In genomic region chr14:72754949-72755348, GRCh38 we compare ENCODE assay signal across 22 cellular contexts.
"Had no signal": no experiment of that assay in that cellular context is flagged by ENCODE, and none has a peak within 500 bp of the region (broad histone marks: within the 10 kb centered on the region; RNA-seq: fewer than 3 reads in every experiment).

No MANE protein-coding gene starts in this region.

- DNase-seq: hypothalamus; immature natural killer cell; kidney; left colon; left lung; lower lobe of right lung; mesendoderm; naive thymus-derived CD4-positive, alpha-beta T cell; right lobe of liver; stimulated activated CD4-positive, alpha-beta T cell treated with anti-CD3 and anti-CD28 coated beads, Interleukin-1b, Interleukin-23, amount 100 ng/mL, for 48 hours; stimulated activated CD4-positive, alpha-beta T cell treated with anti-CD3 and anti-CD28 coated beads, Interleukin-2, amount 100 ng/mL, for 48 hours; stimulated activated CD4-positive, alpha-beta T cell treated with anti-CD3 and anti-CD28 coated beads, Interleukin-4, amount 100 ng/mL, for 4 hours; stimulated activated CD8-positive, alpha-beta memory T cell treated with anti-CD3 and anti-CD28 coated beads, Interleukin-4, amount 100 ng/mL, for 48 hours; stimulated activated naive CD4-positive, alpha-beta T cell treated with Interleukin-2 at 50 U/mL for 16 hours; stimulated activated naive CD8-positive, alpha-beta T cell treated with anti-CD3 and anti-CD28 coated beads, Interleukin-15, amount 100 ng/mL, for 72 hours; substantia nigra; uterus had no signal

- H3K4me1 Mint-ChIP-seq: naive thymus-derived CD4-positive, alpha-beta T cell; stimulated activated naive CD8-positive, alpha-beta T cell treated with anti-CD3 and anti-CD28 coated beads, Interleukin-15, amount 100 ng/mL, for 72 hours had no signal

- H3K4me3 Mint-ChIP-seq: immature natural killer cell; mesothelial cell of epicardium; naive thymus-derived CD4-positive, alpha-beta T cell; natural killer cell treated with Interleukin-12 subunit alpha and Interleukin-12 subunit beta and Interleukin-15 and Interleukin-18, amount 100 ng/mL, for 72 hours; stimulated activated memory B cell treated with anti-CD40 and anti-IgM and Interleukin-4, amounts not matched to agents 10 μg/mL and 1 μg/mL and 100 μg/mL, for 72 hours; stimulated activated naive CD8-positive, alpha-beta T cell treated with anti-CD3 and anti-CD28 coated beads, Interleukin-15, amount 100 ng/mL, for 72 hours; type B pancreatic cell had no signal

- ATAC-seq: left colon; left lung; lower lobe of right lung; naive thymus-derived CD4-positive, alpha-beta T cell; natural killer cell treated with Interleukin-12 subunit alpha and Interleukin-12 subunit beta and Interleukin-15 and Interleukin-18, amount 100 ng/mL, for 72 hours; right lobe of liver; stimulated activated memory B cell treated with anti-CD40 and anti-IgM and Interleukin-4, amounts not matched to agents 10 μg/mL and 1 μg/mL and 100 μg/mL, for 72 hours; stimulated activated naive CD8-positive, alpha-beta T cell treated with anti-CD3 and anti-CD28 coated beads, Interleukin-15, amount 100 ng/mL, for 72 hours had no signal

- H3K27me3 Mint-ChIP-seq: progenitor cell of endocrine pancreas; stimulated activated memory B cell treated with anti-CD40 and anti-IgM and Interleukin-4, amounts not matched to agents 10 μg/mL and 1 μg/mL and 100 μg/mL, for 72 hours; stimulated activated naive CD8-positive, alpha-beta T cell treated with anti-CD3 and anti-CD28 coated beads, Interleukin-15, amount 100 ng/mL, for 72 hours; type B pancreatic cell had no signal

- H3K27ac Mint-ChIP-seq: immature natural killer cell; mesothelial cell of epicardium; naive thymus-derived CD4-positive, alpha-beta T cell; natural killer cell treated with Interleukin-12 subunit alpha and Interleukin-12 subunit beta and Interleukin-15 and Interleukin-18, amount 100 ng/mL, for 72 hours; progenitor cell of endocrine pancreas; stimulated activated memory B cell treated with anti-CD40 and anti-IgM and Interleukin-4, amounts not matched to agents 10 μg/mL and 1 μg/mL and 100 μg/mL, for 72 hours; stimulated activated naive CD8-positive, alpha-beta T cell treated with anti-CD3 and anti-CD28 coated beads, Interleukin-15, amount 100 ng/mL, for 72 hours; type B pancreatic cell had no signal
